Comparison of ENCODE assay signal across 13 cellular contexts in the genomic region with DNA sequence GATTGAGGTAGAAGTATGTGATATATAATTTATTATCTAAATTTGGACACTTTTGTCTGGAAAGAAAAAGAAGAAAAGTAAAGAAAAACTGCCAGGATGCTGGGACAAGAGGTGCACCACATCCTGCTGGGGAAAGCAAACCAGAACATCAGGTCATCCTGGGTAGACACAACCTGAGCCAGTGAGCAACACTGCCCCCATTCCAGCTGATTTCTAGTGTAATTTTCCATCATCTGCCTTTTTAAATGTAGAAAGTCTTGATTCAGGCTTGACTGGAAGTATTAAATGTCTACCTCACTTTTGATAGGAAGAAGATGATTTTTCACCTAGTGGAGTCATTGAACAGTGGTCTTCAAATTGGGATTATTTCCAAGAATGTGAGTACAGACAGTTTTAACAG.
DNase-seq lines count a peak whose midpoint lies in the region; ATAC-seq and TF ChIP-seq lines count a peak whose summit lies in the region.
"Had no signal": no experiment of that assay in that cellular context is flagged by ENCODE, and none has a peak within 500 bp of the region (broad histone marks: within the 10 kb centered on the region; RNA-seq: fewer than 3 reads in every experiment).

No MANE protein-coding gene starts in this region.

- H3K9me3 Mint-ChIP-seq in CD4-positive, alpha-beta memory T cell: peaks cover 0 to 10% (median 1%) of the 10 kb centered on the region in 8 donors

- H3K27me3 ChIP-seq in SU-DHL-6 (ENCODE audit: low read length) (no peaks in the 10 kb centered on the region), thyroid gland (no peaks in the 10 kb centered on the region)
- H3K27me3 ChIP-seq in CD4-positive, alpha-beta memory T cell (ENCODE audit: insufficient read depth, low read length): no peaks in the 10 kb centered on the region

- peak overlapping the region; percentile 48 for H3K4me2 ChIP-seq in SU-DHL-6 (ENCODE audit: low read depth, low read length, poor library complexity, severe bottlenecking)

- CTCF ChIA-PET in CD4-positive, alpha-beta memory T cell (lab: Charles Lee; ENCODE audit: partially characterized antibody): no interaction called here

- intact Hi-C loops in thyroid gland (cut with DNase I): no loop called here
- intact Hi-C loops in CD4-positive, alpha-beta memory T cell (cut with micrococcal nuclease): no loop called here

- H3K27ac ChIP-seq in SU-DHL-6 (ENCODE audit: low read depth, low read length): no peak overlapping the region
- peak overlapping the region in 2 of 3 donors; percentile 77 to 89 for H3K27ac ChIP-seq in thyroid gland
- no peak overlapping the region for H3K27ac ChIP-seq in CD4-positive, alpha-beta memory T cell (ENCODE audit: low read depth, low read length)

- no peaks in the 10 kb centered on the region for H3K27me3 Mint-ChIP-seq in CD4-positive, alpha-beta memory T cell
- H3K27me3 Mint-ChIP-seq: activated CD4-positive, alpha-beta memory T cell treated with anti-CD3 and anti-CD28 coated beads for 36 hours; effector memory CD8-positive, alpha-beta T cell had no signal

- H3K9me3 ChIP-seq in SU-DHL-6 (ENCODE audit: insufficient read depth, low read length) (no peaks in the 10 kb centered on the region), thyroid gland (no peaks in the 10 kb centered on the region)
- no peaks in the 10 kb centered on the region for H3K9me3 ChIP-seq in CD4-positive, alpha-beta memory T cell (ENCODE audit: control insufficient read depth in 1 of 2, low read length in 2 of 2)
- H3K9me3 ChIP-seq: mucosa of descending colon had no signal

- no peaks in the 10 kb centered on the region for H3K4me1 Mint-ChIP-seq in CD4-positive, alpha-beta memory T cell

- no peak for TF ChIP-seq POLR2A in thyroid gland (IDR thresholded peaks at IDR 0.05)

- TF ChIP-seq CTCF in SU-DHL-6 (IDR thresholded peaks at IDR 0.05; ENCODE audit: insufficient read depth, low read length, poor library complexity, severe bottlenecking) (no peak), thyroid gland (IDR thresholded peaks at IDR 0.05) (no peak)

- H3K36me3 Mint-ChIP-seq in CD4-positive, alpha-beta memory T cell: no peaks in the 10 kb centered on the region
- H3K36me3 Mint-ChIP-seq: activated CD4-positive, alpha-beta memory T cell treated with anti-CD3 and anti-CD28 coated beads for 36 hours; activated naive CD8-positive, alpha-beta T cell treated with anti-CD3 and anti-CD28 coated beads, Interleukin-2, amount 10 ng/mL, durations not matched to agents 7 days and 5 days had no signal

- H3K36me3 ChIP-seq in SU-DHL-6 (ENCODE audit: low read length): no peaks in the 10 kb centered on the region
- H3K36me3 ChIP-seq in thyroid gland: no peaks in the 10 kb centered on the region
- H3K36me3 ChIP-seq in CD4-positive, alpha-beta memory T cell (ENCODE audit: insufficient read depth, low read length): no peaks in the 10 kb centered on the region

- no peaks in the 10 kb centered on the region for H3K9me2 ChIP-seq in SU-DHL-6 (replicated peaks; ENCODE audit: insufficient read depth, low read length)

- H3K4me1 ChIP-seq in thyroid gland: peaks cover 17 to 18% of the 10 kb centered on the region in 2 donors
- H3K4me1 ChIP-seq in CD4-positive, alpha-beta memory T cell (ENCODE audit: insufficient read depth, low read length): no peaks in the 10 kb centered on the region

- peak overlapping the region; percentile 42 for H2AFZ ChIP-seq in SU-DHL-6 (ENCODE audit: low read depth, low read length, severe bottlenecking)

- no peaks in the 10 kb centered on the region for H3K79me2 ChIP-seq in SU-DHL-6 (ENCODE audit: insufficient read depth, low read length)

- H3F3A ChIP-seq in SU-DHL-6 (ENCODE audit: insufficient read depth): no peaks in the 10 kb centered on the region

- ATAC-seq in GM21576 (IDR thresholded peaks at IDR 0.05; ENCODE audit: unreplicated experiment): no peak
- ATAC-seq: effector memory CD8-positive, alpha-beta T cell; mucosa of descending colon had no signal

- no peak overlapping the region for H3K9ac ChIP-seq in SU-DHL-6 (ENCODE audit: low read length)

- H3K27ac Mint-ChIP-seq in CD4-positive, alpha-beta memory T cell: no peak overlapping the region
- H3K27ac Mint-ChIP-seq: activated CD4-positive, alpha-beta memory T cell treated with anti-CD3 and anti-CD28 coated beads for 36 hours; activated naive CD8-positive, alpha-beta T cell treated with anti-CD3 and anti-CD28 coated beads, Interleukin-2, amount 10 ng/mL, durations not matched to agents 7 days and 5 days; effector memory CD8-positive, alpha-beta T cell; T-helper 1 cell treated with Interleukin-12 subunit alpha and Interleukin-12 subunit beta and Interleukin-4 antibody, amounts not matched to agents 30 μg/mL and 1 μg/mL, for 36 hours had no signal

- H3K4me3 Mint-ChIP-seq in CD4-positive, alpha-beta memory T cell: no peak overlapping the region
- H3K4me3 Mint-ChIP-seq: activated CD4-positive, alpha-beta memory T cell treated with anti-CD3 and anti-CD28 coated beads for 36 hours; activated naive CD8-positive, alpha-beta T cell treated with anti-CD3 and anti-CD28 coated beads, Interleukin-2, amount 10 ng/mL, durations not matched to agents 7 days and 5 days; effector memory CD8-positive, alpha-beta T cell; T-helper 1 cell treated with Interleukin-12 subunit alpha and Interleukin-12 subunit beta and Interleukin-4 antibody, amounts not matched to agents 30 μg/mL and 1 μg/mL, for 36 hours had no signal

- POLR2A ChIA-PET in CD4-positive, alpha-beta memory T cell (lab: Charles Lee; ENCODE audit: partially characterized antibody): no interaction called here

- peak; percentile 55 for DNase-seq in HCEC 1CT
- peak; percentile 49 for DNase-seq in glomerular visceral epithelial cell (ENCODE audit: extremely low spot score)
- peak in 1 of 2 donors; percentile 4 for DNase-seq in thyroid gland
- DNase-seq in stimulated activated naive CD4-positive, alpha-beta T cell treated with Interleukin-2 at 50 U/mL for 16 hours (lab: John Stamatoyannopoulos, UW): no peak
- no peak for DNase-seq in CD4-positive, alpha-beta memory T cell
- DNase-seq: activated CD4-positive, alpha-beta memory T cell treated with anti-CD3 and anti-CD28 coated beads for 36 hours; activated naive CD8-positive, alpha-beta T cell treated with anti-CD3 and anti-CD28 coated beads, Interleukin-2, amount 10 ng/mL, durations not matched to agents 7 days and 5 days; effector memory CD8-positive, alpha-beta T cell; mucosa of descending colon; NCI-H187 treated with DMSO at 0.1 percent for 48 hours had no signal

- no peaks in the 10 kb centered on the region for H4K20me1 ChIP-seq in SU-DHL-6 (ENCODE audit: low read depth, low read length)

- H3K4me3 ChIP-seq in SU-DHL-6 (ENCODE audit: insufficient read depth, low read length, poor library complexity, severe bottlenecking): no peak overlapping the region
- no peak overlapping the region for H3K4me3 ChIP-seq in thyroid gland (replicated peaks in 1 of 3)
- no peak overlapping the region for H3K4me3 ChIP-seq in CD4-positive, alpha-beta memory T cell (ENCODE audit: low read length in 2 of 2)
- H3K4me3 ChIP-seq: mucosa of descending colon had no signal

Comparison
In these comparisons a context has a peak if more than half of its experiments do, and no peak if none do; other contexts are left out.
1. DNase-seq: peak in HCEC 1CT (single experiment) and glomerular visceral epithelial cell (single experiment); none in stimulated activated naive CD4-positive, alpha-beta T cell treated with Interleukin-2 at 50 U/mL for 16 hours (single experiment) and CD4-positive, alpha-beta memory T cell (0 of 5).
2. H3K27ac ChIP-seq: peak in thyroid gland (2 of 3); none in SU-DHL-6 (single experiment) and CD4-positive, alpha-beta memory T cell (single experiment).